In genomic region chr2:85457877-85458316, GRCh38 we compare ENCODE assay signal across 1 cellular context.
TF ChIP-seq lines count a peak whose summit lies in the region.

No MANE protein-coding gene starts in this region.

TF ChIP-seq in WTC11, 78 proteins besides CTCF, POLR2A, EP300 and RAD21 (continued from another document):
- no peak for TF ChIP-seq FOXJ3 (CRISPR knock-in tag; IDR thresholded peaks at IDR 0.05; ENCODE audit: borderline replicate concordance)
- no peak for TF ChIP-seq PRRX2 (CRISPR knock-in tag; IDR thresholded peaks at IDR 0.05)
- no peak for TF ChIP-seq IRF2 (CRISPR knock-in tag; IDR thresholded peaks at IDR 0.05; ENCODE audit: borderline replicate concordance, low read depth)
- TF ChIP-seq CREM (CRISPR knock-in tag; IDR thresholded peaks at IDR 0.05): no peak
- no peak for TF ChIP-seq AFF4 (CRISPR knock-in tag; IDR thresholded peaks at IDR 0.05; ENCODE audit: borderline replicate concordance)
- TF ChIP-seq GABPB1 (CRISPR knock-in tag; IDR thresholded peaks at IDR 0.05): no peak
- TF ChIP-seq ZNF423 (CRISPR knock-in tag; IDR thresholded peaks at IDR 0.05): no peak
- TF ChIP-seq ZNF396 (CRISPR knock-in tag; IDR thresholded peaks at IDR 0.05; ENCODE audit: borderline replicate concordance): no peak
- no peak for TF ChIP-seq MXD4 (CRISPR knock-in tag; IDR thresholded peaks at IDR 0.05; ENCODE audit: borderline replicate concordance)
